Comparison of ENCODE assay signal across 12 cellular contexts in genomic region chrX:154696328-154697045, GRCh38. TPM values are rescaled to one million over a fixed set of nuclear protein-coding genes. Genes with fewer than 3 reads are reported as not detected.
DNase-seq lines count a peak whose midpoint lies in the region; ATAC-seq and TF ChIP-seq lines count a peak whose summit lies in the region.
"Had no signal": no experiment of that assay in that cellular context is flagged by ENCODE, and none has a peak within 500 bp of the region (broad histone marks: within the 10 kb centered on the region; RNA-seq: fewer than 3 reads in every experiment).

No MANE protein-coding gene starts in this region.

- peak; percentile 92 for ATAC-seq in activated T-helper 17 cell treated with anti-CD3 and anti-CD28 coated beads, Interleukin-2, amount 50 U/mL, for 72 hours (replicated peaks)
- no peak for ATAC-seq in GM18870 (IDR thresholded peaks at IDR 0.05; ENCODE audit: unreplicated experiment)

- H3K27ac Mint-ChIP-seq in activated T-helper 17 cell treated with anti-CD3 and anti-CD28 coated beads, Interleukin-2, amount 50 U/mL, for 72 hours = peak overlapping the region; percentile 46

- in situ Hi-C loops in GM13977 (cut with MboI; ENCODE audit: low pct_unique_long_range_greater_than_20kb, low sequenced_read_pairs, unreplicated experiment) = no loop called here

- DNase-seq in AG08396 (ENCODE audit: low spot score) (peak; percentile 51), GM04503 (ENCODE audit: low read depth) (peak; percentile 45), hepatic stellate cell (ENCODE audit: low spot score) (peak; percentile 55), NCI-H345 (lab: John Stamatoyannopoulos, UW) (no peak), SW 1271 (lab: John Stamatoyannopoulos, UW) (no peak), GM13977 (ENCODE audit: low spot score) (no peak)
- DNase-seq: effector CD4-positive, alpha-beta T cell; immature natural killer cell; NCI-H2227 treated with DMSO at 0.1 percent for 48 hours had no signal

- H3K36me3 Mint-ChIP-seq in activated T-helper 17 cell treated with anti-CD3 and anti-CD28 coated beads, Interleukin-2, amount 50 U/mL, for 72 hours (ENCODE audit: low read depth) = peaks cover 66% of the 10 kb centered on the region

- no peaks in the 10 kb centered on the region for H3K9me3 Mint-ChIP-seq in activated T-helper 17 cell treated with anti-CD3 and anti-CD28 coated beads, Interleukin-2, amount 50 U/mL, for 72 hours
- H3K9me3 Mint-ChIP-seq: immature natural killer cell had no signal

- TF ChIP-seq CTCF in GM13977 (IDR thresholded peaks at IDR 0.05; ENCODE audit: extremely low read depth, insufficient read depth, missing control alignments) = no peak

- no peak overlapping the region for H3K4me3 Mint-ChIP-seq in activated T-helper 17 cell treated with anti-CD3 and anti-CD28 coated beads, Interleukin-2, amount 50 U/mL, for 72 hours
- H3K4me3 Mint-ChIP-seq: immature natural killer cell had no signal

- peaks cover 11% of the 10 kb centered on the region for H3K4me1 Mint-ChIP-seq in activated T-helper 17 cell treated with anti-CD3 and anti-CD28 coated beads, Interleukin-2, amount 50 U/mL, for 72 hours

- no peaks in the 10 kb centered on the region for H3K27me3 Mint-ChIP-seq in activated T-helper 17 cell treated with anti-CD3 and anti-CD28 coated beads, Interleukin-2, amount 50 U/mL, for 72 hours

RNA-seq across cellular contexts. Expression of gene CTAG2, which starts 43.1 kb away (rescaled TPM):
- not detected for total RNA-seq in activated T-helper 17 cell treated with anti-CD3 and anti-CD28 coated beads, Interleukin-2, amount 50 U/mL, for 72 hours
- total RNA-seq: uterus had no signal

RNA-seq across cellular contexts. Expression of gene GAB3, which starts 54.4 kb away (rescaled TPM):
- total RNA-seq in activated T-helper 17 cell treated with anti-CD3 and anti-CD28 coated beads, Interleukin-2, amount 50 U/mL, for 72 hours = 10 to 100 TPM; 12.1 to 13.5 TPM

Comparison
In these comparisons a context has a peak if more than half of its experiments do, and no peak if none do; other contexts are left out.
1. DNase-seq: peak in AG08396 (single experiment), GM04503 (single experiment) and hepatic stellate cell (single experiment); none in NCI-H345 (single experiment), SW 1271 (0 of 2) and GM13977 (single experiment).